In genomic region chr2:237979331-237979730, GRCh38 we compare ENCODE assay signal across 16 cellular contexts. TPM values are rescaled to one million over a fixed set of nuclear protein-coding genes. Genes with fewer than 3 reads are reported as not detected.
A peak's percentile ranks its signal among the peaks of the same experiment; 100 is the strongest.
DNase-seq lines count a peak whose midpoint lies in the region; ATAC-seq, FAIRE-seq and TF ChIP-seq lines count a peak whose summit lies in the region.
"Had no signal": no experiment of that assay in that cellular context is flagged by ENCODE, and none has a peak within 500 bp of the region (broad histone marks: within the 10 kb centered on the region; RNA-seq: fewer than 3 reads in every experiment).

No MANE protein-coding gene starts in this region.

- H3K23ac ChIP-seq in H1 (ENCODE audit: insufficient read length), result no peak overlapping the region

- no peaks in the 10 kb centered on the region for H3K9me3 Mint-ChIP-seq in activated CD4-positive, alpha-beta memory T cell treated with anti-CD3 and anti-CD28 coated beads, Interleukin-2, amount 10 ng/mL, durations not matched to agents 7 days and 5 days
- no peaks in the 10 kb centered on the region for H3K9me3 Mint-ChIP-seq in activated CD4-positive, alpha-beta memory T cell treated with anti-CD3 and anti-CD28 coated beads for 36 hours
- H3K9me3 Mint-ChIP-seq in stimulated activated effector memory CD8-positive, alpha-beta T cell treated with anti-CD3 and anti-CD28 coated beads, Interleukin-12 subunit alpha, Interleukin-12 subunit beta, amount 100 ng/mL, for 72 hours, result no peaks in the 10 kb centered on the region
- H3K9me3 Mint-ChIP-seq: CD4-positive, alpha-beta memory T cell had no signal

- no peak overlapping the region for H4K91ac ChIP-seq in H1 (replicated peaks; ENCODE audit: insufficient read length, low read length)

- H3K27ac Mint-ChIP-seq in activated CD4-positive, alpha-beta memory T cell treated with anti-CD3 and anti-CD28 coated beads, Interleukin-2, amount 10 ng/mL, durations not matched to agents 7 days and 5 days, result peak overlapping the region; percentile 64
- H3K27ac Mint-ChIP-seq in activated CD4-positive, alpha-beta memory T cell treated with anti-CD3 and anti-CD28 coated beads for 36 hours, result no peak overlapping the region
- peak overlapping the region; percentile 94 for H3K27ac Mint-ChIP-seq in stimulated activated effector memory CD8-positive, alpha-beta T cell treated with anti-CD3 and anti-CD28 coated beads, Interleukin-12 subunit alpha, Interleukin-12 subunit beta, amount 100 ng/mL, for 72 hours

- no peak for DNase-seq in activated CD4-positive, alpha-beta memory T cell treated with anti-CD3 and anti-CD28 coated beads, Interleukin-2, amount 10 ng/mL, durations not matched to agents 7 days and 5 days
- no peak for DNase-seq in activated CD4-positive, alpha-beta memory T cell treated with anti-CD3 and anti-CD28 coated beads for 36 hours
- DNase-seq in Peyer's patch, result peak in 2 of 3 donors; percentile 8 to 15
- DNase-seq in H1 (ENCODE audit: low read depth in 1 of 2, low spot score in 2 of 2), result no peak
- DNase-seq in stimulated activated effector memory CD8-positive, alpha-beta T cell treated with anti-CD3 and anti-CD28 coated beads, Interleukin-12 subunit alpha, Interleukin-12 subunit beta, amount 100 ng/mL, for 72 hours (ENCODE audit: low spot score in 2 of 2), result no peak
- no peak for DNase-seq in NCI-H226
- no peak for DNase-seq in transverse colon
- DNase-seq in glomerular visceral epithelial cell (ENCODE audit: extremely low spot score), result no peak
- DNase-seq: CD4-positive, alpha-beta memory T cell; foreskin fibroblast; NCI-H526 treated with DMSO at 0.1 percent for 48 hours; OCI-M1; stimulated activated naive CD4-positive, alpha-beta T cell treated with Interleukin-2 at 50 U/mL for 16 hours had no signal

- POLR2A ChIA-PET in activated CD4-positive, alpha-beta memory T cell treated with anti-CD3 and anti-CD28 coated beads, Interleukin-2, amount 10 ng/mL, durations not matched to agents 7 days and 5 days (lab: Charles Lee), result interaction anchor here (1.5 kb wide), 1 partner anchor 9 kb away, joined by 4 read pairs; no protein-coding TSS in a partner anchor
- POLR2A ChIA-PET in activated CD4-positive, alpha-beta memory T cell treated with anti-CD3 and anti-CD28 coated beads for 36 hours (lab: Charles Lee), result no interaction called here
- POLR2A ChIA-PET in H1 (lab: Charles Lee; ENCODE audit: partially characterized antibody), result interaction anchor here (0.9 to 1.6 kb wide), 6 partner anchors 9 to 25 kb away, joined by 3 to 4 read pairs (median 3); no protein-coding TSS in a partner anchor

- TF ChIP-seq CTCF in Peyer's patch (IDR thresholded peaks at IDR 0.05) (no peak), H1 (IDR thresholded peaks at IDR 0.05; ENCODE audit: control extremely low read depth in 1 of 3, insufficient read depth in 1 of 3, low read depth in 1 of 3, low read length in 3 of 3) (no peak), transverse colon (IDR thresholded peaks at IDR 0.05) (no peak)

- in situ Hi-C loops in transverse colon (cut with MboI; ENCODE audit: low pct_ligation_motif_present in 1 of 4, low pct_unique_long_range_greater_than_20kb in 1 of 4, low sequenced_read_pairs in 3 of 4), result no loop called here

- H3K79me2 ChIP-seq in H1 (ENCODE audit: control insufficient read depth in 1 of 2, insufficient read depth in 2 of 2, low read length in 2 of 2), result peaks cover 5 to 77% of the 10 kb centered on the region in 2 experiments; a peak in 3 of 4 replicates

- CTCF ChIA-PET in activated CD4-positive, alpha-beta memory T cell treated with anti-CD3 and anti-CD28 coated beads, Interleukin-2, amount 10 ng/mL, durations not matched to agents 7 days and 5 days (lab: Charles Lee), result interaction anchor here (0.8 to 1.9 kb wide), 2 partner anchors 9 to 121 kb away, joined by 3 to 6 read pairs; no protein-coding TSS in a partner anchor
- CTCF ChIA-PET in activated CD4-positive, alpha-beta memory T cell treated with anti-CD3 and anti-CD28 coated beads for 36 hours (lab: Charles Lee), result interaction anchor here (1.0 kb wide), 1 partner anchor 81 kb away, joined by 3 read pairs; the partner anchor contains the start of gene SCLY
- CTCF ChIA-PET in H1 (lab: Charles Lee; ENCODE audit: partially characterized antibody), result interaction anchor here (1.1 to 4.7 kb wide), 3 partner anchors 10 to 160 kb away, joined by 3 to 24 read pairs (median 3); no protein-coding TSS in a partner anchor

- H3K4ac ChIP-seq in H1 (replicated peaks; ENCODE audit: insufficient read length, low read depth, low read length), result no peak overlapping the region

- H3K9ac ChIP-seq in H1 (replicated peaks in 1 of 4; ENCODE audit: extremely low read depth in 1 of 4, low read depth in 3 of 4, low read length in 3 of 4), result no peak overlapping the region

- no peak overlapping the region for H3K56ac ChIP-seq in H1 (replicated peaks; ENCODE audit: insufficient read length, low read depth, low read length)

- no peak overlapping the region for H3K4me2 ChIP-seq in H1 (ENCODE audit: insufficient read depth in 1 of 2, low read depth in 2 of 2, low read length in 2 of 2)

- 0 out of 2 replicates have a peak overlapping the region, but pooled peaks have one; percentile 46 for H2BK15ac ChIP-seq in H1 (ENCODE audit: low read length)

- no peak overlapping the region for H2BK20ac ChIP-seq in H1 (ENCODE audit: low read length)

- H3K9me3 ChIP-seq in Peyer's patch (no peaks in the 10 kb centered on the region), H1 (ENCODE audit: insufficient read depth in 2 of 2, low read depth in 1 of 2, low read length in 1 of 2) (no peaks in the 10 kb centered on the region), transverse colon (no peaks in the 10 kb centered on the region)

- peaks cover 29% of the 10 kb centered on the region for H3K79me1 ChIP-seq in H1 (ENCODE audit: low read depth, low read length)

- intact Hi-C loops in activated CD4-positive, alpha-beta memory T cell treated with anti-CD3 and anti-CD28 coated beads for 36 hours (cut with micrococcal nuclease), result no loop called here
- intact Hi-C loops in transverse colon (cut with DNase I; ENCODE audit: low total_unique reads), result no loop called here

- H3K4me1 ChIP-seq in Peyer's patch, result peaks cover 0 to 10% (median 0%) of the 10 kb centered on the region in 4 donors
- H3K4me1 ChIP-seq in H1 (replicated peaks in 1 of 4; ENCODE audit: control insufficient read depth in 3 of 4, insufficient read depth in 4 of 4, low read length in 3 of 4), result peaks cover 2 to 8% (median 3%) of the 10 kb centered on the region in 4 experiments
- H3K4me1 ChIP-seq in transverse colon, result peaks cover 0 to 11% (median 4%) of the 10 kb centered on the region in 4 donors

- H4K8ac ChIP-seq in H1 (ENCODE audit: extremely low read depth, insufficient read depth, low read length), result no peak overlapping the region

- TF ChIP-seq RAD21 in H1 (IDR thresholded peaks at IDR 0.05 in 1 of 2, conservative IDR thresholded peaks at IDR 0.05 in 1 of 2; ENCODE audit: low read depth in 2 of 2, low read length in 2 of 2), result no peak

- H3K18ac ChIP-seq in H1 (ENCODE audit: extremely low read depth, low read length), result no peak overlapping the region

- H3K27ac ChIP-seq in Peyer's patch (no peak overlapping the region), H1 (ENCODE audit: low read depth, low read length) (no peak overlapping the region), transverse colon (no peak overlapping the region)

- no peaks in the 10 kb centered on the region for H3K23me2 ChIP-seq in H1 (ENCODE audit: low read depth, low read length)

- no peak overlapping the region for H2AK5ac ChIP-seq in H1 (ENCODE audit: low read depth, low read length)

- H3K4me1 Mint-ChIP-seq in activated CD4-positive, alpha-beta memory T cell treated with anti-CD3 and anti-CD28 coated beads, Interleukin-2, amount 10 ng/mL, durations not matched to agents 7 days and 5 days, result peaks cover 33% of the 10 kb centered on the region
- H3K4me1 Mint-ChIP-seq in activated CD4-positive, alpha-beta memory T cell treated with anti-CD3 and anti-CD28 coated beads for 36 hours (ENCODE audit: low read depth), result peaks cover 52% of the 10 kb centered on the region
- peaks cover 74% of the 10 kb centered on the region for H3K4me1 Mint-ChIP-seq in stimulated activated effector memory CD8-positive, alpha-beta T cell treated with anti-CD3 and anti-CD28 coated beads, Interleukin-12 subunit alpha, Interleukin-12 subunit beta, amount 100 ng/mL, for 72 hours

- H4K20me1 ChIP-seq in H1 (replicated peaks in 1 of 2; ENCODE audit: control insufficient read depth in 1 of 2, insufficient read depth in 2 of 2, low read length in 2 of 2), result peaks cover 2 to 22% of the 10 kb centered on the region in 2 experiments

- H3K36me3 Mint-ChIP-seq in activated CD4-positive, alpha-beta memory T cell treated with anti-CD3 and anti-CD28 coated beads, Interleukin-2, amount 10 ng/mL, durations not matched to agents 7 days and 5 days (ENCODE audit: low read depth), result peaks cover 39% of the 10 kb centered on the region
- H3K36me3 Mint-ChIP-seq in activated CD4-positive, alpha-beta memory T cell treated with anti-CD3 and anti-CD28 coated beads for 36 hours, result peaks cover 9% of the 10 kb centered on the region
- H3K36me3 Mint-ChIP-seq in stimulated activated effector memory CD8-positive, alpha-beta T cell treated with anti-CD3 and anti-CD28 coated beads, Interleukin-12 subunit alpha, Interleukin-12 subunit beta, amount 100 ng/mL, for 72 hours, result peaks cover 44% of the 10 kb centered on the region

- TF ChIP-seq EP300 in H1 (IDR thresholded peaks at IDR 0.05; ENCODE audit: borderline replicate concordance in 1 of 2, low read depth in 2 of 2, low read length in 2 of 2) (no peak), transverse colon (IDR thresholded peaks at IDR 0.05; ENCODE audit: low read depth) (no peak)

- H3K36me3 ChIP-seq in Peyer's patch, result peaks cover 0 to 18% (median 0%) of the 10 kb centered on the region in 3 donors
- no peaks in the 10 kb centered on the region for H3K36me3 ChIP-seq in H1 (ENCODE audit: control insufficient read depth in 2 of 4, insufficient read depth in 4 of 4, low read length in 3 of 4)
- no peaks in the 10 kb centered on the region for H3K36me3 ChIP-seq in transverse colon

- H2BK120ac ChIP-seq in H1 (replicated peaks; ENCODE audit: low read depth, low read length), result no peak overlapping the region

- H2BK12ac ChIP-seq in H1 (ENCODE audit: low read depth, low read length), result no peak overlapping the region

- FAIRE-seq in H1 (lab: Jason Lieb, UNC), result no peak
- FAIRE-seq: endometrium, urothelium cell line had no signal

- WGBS in H1 (ENCODE audit: extremely low coverage in 1 of 2, insufficient coverage in 1 of 2, insufficient read length in 1 of 2, insufficient replicate concordance in 2 of 2, low coverage in 1 of 2, low lambda C conversion rate in 2 of 2, missing lambda C conversion rate in 1 of 2), 2 experiments, result 86% methylated on average over 6 of the region's 6 CpGs; no CpG with 5 or more reads in 1 of the 2 experiments
- 95% methylated on average over 6 of the region's 6 CpGs; no CpG with 5 or more reads in 1 of the 2 donors for WGBS in transverse colon (ENCODE audit: low coverage in 1 of 2), 2 donors

- H3K14ac ChIP-seq in H1 (ENCODE audit: insufficient read length), result no peak overlapping the region

- no peaks in the 10 kb centered on the region for H3K27me3 Mint-ChIP-seq in activated CD4-positive, alpha-beta memory T cell treated with anti-CD3 and anti-CD28 coated beads, Interleukin-2, amount 10 ng/mL, durations not matched to agents 7 days and 5 days
- H3K27me3 Mint-ChIP-seq in activated CD4-positive, alpha-beta memory T cell treated with anti-CD3 and anti-CD28 coated beads for 36 hours, result no peaks in the 10 kb centered on the region
- H3K27me3 Mint-ChIP-seq: CD4-positive, alpha-beta memory T cell; progenitor cell of endocrine pancreas had no signal

- TF ChIP-seq POLR2A in Peyer's patch (IDR thresholded peaks at IDR 0.05), result no peak
- TF ChIP-seq POLR2A in H1 (IDR thresholded peaks at IDR 0.05; ENCODE audit: control extremely low read depth in 1 of 2, low read depth in 2 of 2, low read length in 2 of 2), result no peak
- no peak for TF ChIP-seq POLR2A in transverse colon (IDR thresholded peaks at IDR 0.05)

- no peak overlapping the region for H2AFZ ChIP-seq in H1 (ENCODE audit: low read length)

- H3K4me3 ChIP-seq in Peyer's patch (no peak overlapping the region), H1 (ENCODE audit: extremely low read depth in 1 of 4, insufficient read depth in 2 of 4, low read depth in 3 of 4, low read length in 4 of 4) (no peak overlapping the region), transverse colon (no peak overlapping the region)

- H4K5ac ChIP-seq in H1 (ENCODE audit: insufficient read length, low read depth, low read length), result no peak overlapping the region

- H2BK5ac ChIP-seq in H1 (ENCODE audit: low read depth, low read length), result 0 out of 2 replicates have a peak overlapping the region, but pooled peaks have one; percentile 66

- H3K27me3 ChIP-seq in Peyer's patch (no peaks in the 10 kb centered on the region), H1 (replicated peaks in 1 of 4; ENCODE audit: control insufficient read depth in 3 of 4, extremely low read depth in 1 of 4, insufficient read depth in 3 of 4, low read length in 3 of 4) (no peaks in the 10 kb centered on the region), transverse colon (no peaks in the 10 kb centered on the region)

- no peak for ATAC-seq in stimulated activated effector memory CD8-positive, alpha-beta T cell treated with anti-CD3 and anti-CD28 coated beads, Interleukin-12 subunit alpha, Interleukin-12 subunit beta, amount 100 ng/mL, for 72 hours

- H3K4me3 Mint-ChIP-seq in activated CD4-positive, alpha-beta memory T cell treated with anti-CD3 and anti-CD28 coated beads, Interleukin-2, amount 10 ng/mL, durations not matched to agents 7 days and 5 days, result no peak overlapping the region
- H3K4me3 Mint-ChIP-seq in activated CD4-positive, alpha-beta memory T cell treated with anti-CD3 and anti-CD28 coated beads for 36 hours, result no peak overlapping the region
- H3K4me3 Mint-ChIP-seq in stimulated activated effector memory CD8-positive, alpha-beta T cell treated with anti-CD3 and anti-CD28 coated beads, Interleukin-12 subunit alpha, Interleukin-12 subunit beta, amount 100 ng/mL, for 72 hours, result peak overlapping the region; percentile 38

RNA-seq across cellular contexts. Expression of gene UBE2F, which starts 12.5 kb away (rescaled TPM):
- total RNA-seq in activated CD4-positive, alpha-beta memory T cell treated with anti-CD3 and anti-CD28 coated beads, Interleukin-2, amount 10 ng/mL, durations not matched to agents 7 days and 5 days, result 10 to 100 TPM; 77.5 to 82.7 TPM
- 10 to 100 TPM; 50.7 to 52.9 TPM for total RNA-seq in activated CD4-positive, alpha-beta memory T cell treated with anti-CD3 and anti-CD28 coated beads for 36 hours
- total RNA-seq in Peyer's patch (10 to 100 TPM; 21.5 to 67.7 (median 50.3) TPM), transverse colon (10 to 100 TPM; 66.8 to 79.4 (median 70.5) TPM)
- total RNA-seq in H1 (2021; fragmentation: NEBNext Ultra II Directional; extraction: Animal tissue kit (Norgen Biotek cat#: 25700)), result 59.8 and 61.9 TPM in 2 replicates
- 43.3 and 48.4 TPM in 2 replicates for polyA plus RNA-seq in H1 (2011; rRNA removed)
- polyA plus RNA-seq in H1 (2011; cell fraction: cytosol; rRNA removed), result 53.0 TPM
- polyA plus RNA-seq in H1 (2011; cell fraction: nucleus; rRNA removed), result 14.5 TPM
- polyA plus RNA-seq in H1 (2012, experiment 1 of 2), result 49.4 to 67.6 TPM (median 53.8 TPM) in 4 replicates
- polyA plus RNA-seq in H1 (2012, experiment 2 of 2), result 27.7 TPM
- 37.6 TPM for polyA plus RNA-seq in H1 (2013, experiment 1 of 2)
- polyA plus RNA-seq in H1 (2013, experiment 2 of 2), result 39.2 TPM
- 15.2 and 25.1 TPM in 2 replicates for polyA minus RNA-seq in H1 (2011; rRNA and poly(A)+ RNA removed)
- 26.3 TPM for polyA minus RNA-seq in H1 (2011; cell fraction: cytosol; rRNA and poly(A)+ RNA removed)
- polyA minus RNA-seq in H1 (2011; cell fraction: nucleus; rRNA and poly(A)+ RNA removed), result 26.5 TPM

Comparison
In these comparisons a context has a peak if more than half of its experiments do, and no peak if none do; other contexts are left out.
1. DNase-seq: peak in Peyer's patch (2 of 3); none in activated CD4-positive, alpha-beta memory T cell treated with anti-CD3 and anti-CD28 coated beads, Interleukin-2, amount 10 ng/mL, durations not matched to agents 7 days and 5 days (single experiment), activated CD4-positive, alpha-beta memory T cell treated with anti-CD3 and anti-CD28 coated beads for 36 hours (single experiment), H1 (0 of 2), stimulated activated effector memory CD8-positive, alpha-beta T cell treated with anti-CD3 and anti-CD28 coated beads, Interleukin-12 subunit alpha, Interleukin-12 subunit beta, amount 100 ng/mL, for 72 hours (0 of 2), NCI-H226 (single experiment), transverse colon (single experiment) and glomerular visceral epithelial cell (single experiment).